In genomic region chr2:46557788-46558187, GRCh38 we compare ENCODE assay signal across 17 cellular contexts.
"Had no signal": no experiment of that assay in that cellular context is flagged by ENCODE, and none has a peak within 500 bp of the region (broad histone marks: within the 10 kb centered on the region; RNA-seq: fewer than 3 reads in every experiment).

No MANE protein-coding gene starts in this region.

- H3K27ac Mint-ChIP-seq: activated naive CD8-positive, alpha-beta T cell treated with anti-CD3 and anti-CD28 coated beads, Interleukin-2, amount 10 ng/mL, durations not matched to agents 7 days and 5 days; T-helper 2 cell treated with Interferon-gamma antibody and Interleukin-4, amounts not matched to agents 5 μg/mL and 100 μg/mL, for 36 hours had no signal

- H3K4me3 Mint-ChIP-seq: activated naive CD8-positive, alpha-beta T cell treated with anti-CD3 and anti-CD28 coated beads, Interleukin-2, amount 10 ng/mL, durations not matched to agents 7 days and 5 days; naive thymus-derived CD4-positive, alpha-beta T cell; T-helper 2 cell treated with Interferon-gamma antibody and Interleukin-4, amounts not matched to agents 5 μg/mL and 100 μg/mL, for 36 hours had no signal

- H3K4me1 ChIP-seq: breast epithelium had no signal

- H3K4me3 ChIP-seq: breast epithelium, lung, right atrium auricular region, transverse colon had no signal

- H3K27me3 ChIP-seq: breast epithelium, right atrium auricular region, transverse colon had no signal

- H3K27me3 Mint-ChIP-seq: activated naive CD8-positive, alpha-beta T cell treated with anti-CD3 and anti-CD28 coated beads, Interleukin-2, amount 10 ng/mL, durations not matched to agents 7 days and 5 days; naive thymus-derived CD4-positive, alpha-beta T cell had no signal

- H3K36me3 ChIP-seq: breast epithelium had no signal

- ATAC-seq: naive thymus-derived CD4-positive, alpha-beta T cell had no signal

- DNase-seq: activated CD4-positive, alpha-beta T cell treated with anti-CD3 and anti-CD28 coated beads for 48 hours; activated CD8-positive, alpha-beta memory T cell treated with anti-CD3 and anti-CD28 coated beads for 24 hours; activated effector memory CD4-positive, alpha-beta T cell treated with anti-CD3 and anti-CD28 coated beads, Interleukin-2, amount 50 U/mL, for 16 hours; activated naive CD8-positive, alpha-beta T cell treated with anti-CD3 and anti-CD28 coated beads, Interleukin-2, amount 10 ng/mL, durations not matched to agents 7 days and 5 days; activated T-cell treated with anti-CD3 and anti-CD28 coated beads, Interleukin-2, amount 50 U/mL, for 1 hour; aorta; hypothalamus; naive thymus-derived CD4-positive, alpha-beta T cell; nucleus accumbens; small intestine; substantia nigra; SW 1271; transverse colon had no signal

- H3K27ac ChIP-seq: breast epithelium, right atrium auricular region, transverse colon had no signal
